Comparison of ENCODE assay signal across 8 cellular contexts in genomic region chr16:89078172-89078571, GRCh38.
"Had no signal": no experiment of that assay in that cellular context is flagged by ENCODE, and none has a peak within 500 bp of the region (broad histone marks: within the 10 kb centered on the region; RNA-seq: fewer than 3 reads in every experiment).

No MANE protein-coding gene starts in this region.

- DNase-seq: GDM1, GF-D8 had no signal

- ATAC-seq: GM12878 had no signal

- H3K4me3 ChIP-seq: GM12878 had no signal

- FAIRE-seq: G401.6, GM12878, GM12891, GM12892, GM18507, GM19239 had no signal
